ENCODE assay signal across 8 cellular contexts in genomic region chr22:42932857-42933782, GRCh38.
DNase-seq lines count a peak whose midpoint lies in the region; ATAC-seq and TF ChIP-seq lines count a peak whose summit lies in the region.

No MANE protein-coding gene starts in this region.

- peak overlapping the region; percentile 39 for H3K4me2 ChIP-seq in Karpas-422 (ENCODE audit: low read depth, low read length, poor library complexity, severe bottlenecking)

- no peak for TF ChIP-seq CTCF in body of pancreas (IDR thresholded peaks at IDR 0.05)

- H3K4me1 ChIP-seq in Karpas-422 (ENCODE audit: low read length): peaks cover 48% of the 10 kb centered on the region
- peaks cover 100% of the 10 kb centered on the region for H3K4me1 ChIP-seq in body of pancreas

- H3K27me3 ChIP-seq in Karpas-422 (ENCODE audit: low read length): no peaks in the 10 kb centered on the region
- H3K27me3 ChIP-seq in body of pancreas: no peaks in the 10 kb centered on the region

- peak; percentile 5 for ATAC-seq in Right ventricle myocardium superior (ENCODE audit: poor library complexity)
- no peak for ATAC-seq in Right ventricle myocardium inferior
- ATAC-seq in body of pancreas: no peak
- peak; percentile 68 to 70 for ATAC-seq in naive B cell (ENCODE audit: low read depth in 2 of 2)

- H3K27me3 Mint-ChIP-seq in naive B cell: no peaks in the 10 kb centered on the region

- no peak overlapping the region for H2AFZ ChIP-seq in Karpas-422 (ENCODE audit: low read length)

- H3K36me3 Mint-ChIP-seq in naive B cell: no peaks in the 10 kb centered on the region

- TF ChIP-seq POLR2A in body of pancreas (IDR thresholded peaks at IDR 0.05): no peak

- H3K27ac ChIP-seq in Karpas-422 (ENCODE audit: low read length): no peak overlapping the region
- H3K27ac ChIP-seq in body of pancreas: peak overlapping the region; percentile 82 to 91 (median 88)

- H3K79me2 ChIP-seq in Karpas-422 (ENCODE audit: low read length): no peaks in the 10 kb centered on the region

- H3K4me1 Mint-ChIP-seq in naive B cell: peaks cover 91 to 100% (median 96%) of the 10 kb centered on the region in 3 donors

- peak overlapping the region; percentile 78 to 91 (median 88) for H3K4me3 Mint-ChIP-seq in naive B cell

- 51 to 59% methylated on average over 11 of the region's 11 CpGs for WGBS in body of pancreas, 2 donors

- no peaks in the 10 kb centered on the region for H3K9me2 ChIP-seq in Karpas-422 (replicated peaks; ENCODE audit: insufficient read depth, low read length)

- DNase-seq in Right ventricle myocardium superior (no peak), Right ventricle myocardium inferior (ENCODE audit: missing footprints) (no peak), Karpas-422 (peak; percentile 79), body of pancreas (no peak), naive B cell (peak; percentile 90), NCI-H524 (lab: John Stamatoyannopoulos, UW) (no peak), NCI-H187 treated with DMSO at 0.1 percent for 48 hours (lab: John Stamatoyannopoulos, UW) (no peak), NK-92 (lab: John Stamatoyannopoulos, UW; ENCODE audit: unreplicated experiment) (no peak)

- no peak overlapping the region for H3K9ac ChIP-seq in Karpas-422 (ENCODE audit: low read length)

- no peaks in the 10 kb centered on the region for H3K9me3 Mint-ChIP-seq in naive B cell

- intact Hi-C loops in Right ventricle myocardium superior (cut with DNase I) (no loop called here), Right ventricle myocardium inferior (cut with DNase I) (loop anchor here (1.0 kb wide), 1 partner anchor 26 kb away; no protein-coding TSS in a partner anchor), body of pancreas (cut with DNase I) (no loop called here)

- H3K9me3 ChIP-seq in Karpas-422 (ENCODE audit: low read length) (no peaks in the 10 kb centered on the region), body of pancreas (no peaks in the 10 kb centered on the region)

- no peak overlapping the region for H3K4me3 ChIP-seq in Karpas-422 (ENCODE audit: low read length)
- H3K4me3 ChIP-seq in body of pancreas: no peak overlapping the region

- peak overlapping the region; percentile 97 to 100 (median 98) for H3K27ac Mint-ChIP-seq in naive B cell

- no peaks in the 10 kb centered on the region for H3K36me3 ChIP-seq in Karpas-422 (ENCODE audit: insufficient read depth, low read length)
- no peaks in the 10 kb centered on the region for H3K36me3 ChIP-seq in body of pancreas (replicated peaks in 1 of 2; ENCODE audit: insufficient read depth in 1 of 2, low read depth in 2 of 2)

- H4K20me1 ChIP-seq in Karpas-422 (ENCODE audit: insufficient read depth, low read depth, low read length): peaks cover 65% of the 10 kb centered on the region

Comparison
In these comparisons a context has a peak if more than half of its experiments do, and no peak if none do; other contexts are left out.
1. ATAC-seq: peak in Right ventricle myocardium superior (single experiment) and naive B cell (2 of 2); none in Right ventricle myocardium inferior (single experiment) and body of pancreas (single experiment).
2. DNase-seq: peak in Karpas-422 (single experiment) and naive B cell (single experiment); none in Right ventricle myocardium superior (single experiment), Right ventricle myocardium inferior (single experiment), body of pancreas (0 of 4), NCI-H524 (0 of 2), NCI-H187 treated with DMSO at 0.1 percent for 48 hours (single experiment) and NK-92 (single experiment).